Comparison of ENCODE assay signal across 1 cellular context in the genomic region with DNA sequence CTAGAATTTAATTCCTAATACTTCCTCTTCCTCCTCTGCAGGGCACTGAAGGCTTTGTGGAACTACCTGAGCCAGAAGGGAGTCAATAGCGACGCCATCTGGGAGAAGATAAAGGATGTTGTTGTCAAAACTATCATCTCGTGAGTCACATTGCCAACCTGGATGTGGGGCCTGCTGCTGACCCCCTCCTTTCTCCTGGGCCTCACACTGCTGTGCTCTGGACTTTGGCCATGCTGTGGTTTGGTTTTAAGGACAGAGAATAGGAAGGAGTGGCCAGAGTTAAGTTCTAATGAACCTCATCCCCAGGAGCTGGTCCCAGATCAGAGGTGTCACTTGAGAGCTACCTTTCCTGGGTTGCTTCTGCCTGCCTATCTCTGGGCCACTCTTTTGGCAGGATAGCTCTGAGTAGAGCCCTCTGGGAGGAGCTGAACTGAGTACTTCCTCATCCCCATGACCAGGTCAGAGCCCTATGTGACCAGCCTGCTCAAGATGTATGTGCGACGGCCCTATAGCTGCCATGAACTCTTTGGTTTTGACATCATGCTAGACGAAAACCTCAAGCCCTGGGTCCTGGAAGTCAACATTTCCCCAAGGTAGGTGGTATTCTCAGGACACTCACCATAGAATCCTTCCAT.
TF ChIP-seq lines count a peak whose summit lies in the region.

No MANE protein-coding gene starts in this region.

TF ChIP-seq in HepG2, 621 proteins besides CTCF, POLR2A, EP300 and RAD21 (continued from another document and continues in another):
- peak; percentile 22; the same call in 1 of the 2 replicates for TF ChIP-seq NFYB (CRISPR knock-in tag; IDR thresholded peaks at IDR 0.05)
- TF ChIP-seq XBP1 (CRISPR knock-in tag; IDR thresholded peaks at IDR 0.05), result no peak
- peak; percentile 50; the same call in 1 of the 2 replicates for TF ChIP-seq ZFP1 (CRISPR knock-in tag; IDR thresholded peaks at IDR 0.05)
- peak; percentile 82 for TF ChIP-seq BHLHE40 (IDR thresholded peaks at IDR 0.05; ENCODE audit: low read length)
- TF ChIP-seq, protein P1, sequence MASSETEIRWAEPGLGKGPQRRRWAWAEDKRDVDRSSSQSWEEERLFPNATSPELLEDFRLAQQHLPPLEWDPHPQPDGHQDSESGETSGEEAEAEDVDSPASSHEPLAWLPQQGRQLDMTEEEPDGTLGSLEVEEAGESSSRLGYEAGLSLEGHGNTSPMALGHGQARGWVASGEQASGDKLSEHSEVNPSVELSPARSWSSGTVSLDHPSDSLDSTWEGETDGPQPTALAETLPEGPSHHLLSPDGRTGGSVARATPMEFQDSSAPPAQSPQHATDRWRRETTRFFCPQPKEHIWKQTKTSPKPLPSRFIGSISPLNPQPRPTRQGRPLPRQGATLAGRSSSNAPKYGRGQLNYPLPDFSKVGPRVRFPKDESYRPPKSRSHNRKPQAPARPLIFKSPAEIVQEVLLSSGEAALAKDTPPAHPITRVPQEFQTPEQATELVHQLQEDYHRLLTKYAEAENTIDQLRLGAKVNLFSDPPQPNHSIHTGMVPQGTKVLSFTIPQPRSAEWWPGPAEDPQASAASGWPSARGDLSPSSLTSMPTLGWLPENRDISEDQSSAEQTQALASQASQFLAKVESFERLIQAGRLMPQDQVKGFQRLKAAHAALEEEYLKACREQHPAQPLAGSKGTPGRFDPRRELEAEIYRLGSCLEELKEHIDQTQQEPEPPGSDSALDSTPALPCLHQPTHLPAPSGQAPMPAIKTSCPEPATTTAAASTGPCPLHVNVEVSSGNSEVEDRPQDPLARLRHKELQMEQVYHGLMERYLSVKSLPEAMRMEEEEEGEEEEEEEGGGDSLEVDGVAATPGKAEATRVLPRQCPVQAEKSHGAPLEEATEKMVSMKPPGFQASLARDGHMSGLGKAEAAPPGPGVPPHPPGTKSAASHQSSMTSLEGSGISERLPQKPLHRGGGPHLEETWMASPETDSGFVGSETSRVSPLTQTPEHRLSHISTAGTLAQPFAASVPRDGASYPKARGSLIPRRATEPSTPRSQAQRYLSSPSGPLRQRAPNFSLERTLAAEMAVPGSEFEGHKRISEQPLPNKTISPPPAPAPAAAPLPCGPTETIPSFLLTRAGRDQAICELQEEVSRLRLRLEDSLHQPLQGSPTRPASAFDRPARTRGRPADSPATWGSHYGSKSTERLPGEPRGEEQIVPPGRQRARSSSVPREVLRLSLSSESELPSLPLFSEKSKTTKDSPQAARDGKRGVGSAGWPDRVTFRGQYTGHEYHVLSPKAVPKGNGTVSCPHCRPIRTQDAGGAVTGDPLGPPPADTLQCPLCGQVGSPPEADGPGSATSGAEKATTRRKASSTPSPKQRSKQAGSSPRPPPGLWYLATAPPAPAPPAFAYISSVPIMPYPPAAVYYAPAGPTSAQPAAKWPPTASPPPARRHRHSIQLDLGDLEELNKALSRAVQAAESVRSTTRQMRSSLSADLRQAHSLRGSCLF (CRISPR knock-in tag; IDR thresholded peaks at IDR 0.05; ENCODE audit: borderline replicate concordance), result no peak
- TF ChIP-seq ZNF75D (CRISPR knock-in tag; IDR thresholded peaks at IDR 0.05; ENCODE audit: borderline replicate concordance), result no peak
- TF ChIP-seq KLF6 (CRISPR knock-in tag; IDR thresholded peaks at IDR 0.05), result no peak
- TF ChIP-seq PBX3 (CRISPR knock-in tag; IDR thresholded peaks at IDR 0.05; ENCODE audit: borderline replicate concordance), result no peak
- TF ChIP-seq SRY (CRISPR knock-in tag; IDR thresholded peaks at IDR 0.05), result no peak
- TF ChIP-seq, protein P2, sequence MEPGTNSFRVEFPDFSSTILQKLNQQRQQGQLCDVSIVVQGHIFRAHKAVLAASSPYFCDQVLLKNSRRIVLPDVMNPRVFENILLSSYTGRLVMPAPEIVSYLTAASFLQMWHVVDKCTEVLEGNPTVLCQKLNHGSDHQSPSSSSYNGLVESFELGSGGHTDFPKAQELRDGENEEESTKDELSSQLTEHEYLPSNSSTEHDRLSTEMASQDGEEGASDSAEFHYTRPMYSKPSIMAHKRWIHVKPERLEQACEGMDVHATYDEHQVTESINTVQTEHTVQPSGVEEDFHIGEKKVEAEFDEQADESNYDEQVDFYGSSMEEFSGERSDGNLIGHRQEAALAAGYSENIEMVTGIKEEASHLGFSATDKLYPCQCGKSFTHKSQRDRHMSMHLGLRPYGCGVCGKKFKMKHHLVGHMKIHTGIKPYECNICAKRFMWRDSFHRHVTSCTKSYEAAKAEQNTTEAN (CRISPR knock-in tag; conservative IDR thresholded peaks at IDR 0.05), result 0 out of 2 replicates have a peak, but pooled peaks have one; percentile 0
- TF ChIP-seq ZC3H4 (CRISPR knock-in tag; IDR thresholded peaks at IDR 0.05; ENCODE audit: borderline replicate concordance), result no peak
- TF ChIP-seq ZNF687 (CRISPR knock-in tag; IDR thresholded peaks at IDR 0.05), result peak; percentile 59; the same call in 1 of the 2 replicates
- TF ChIP-seq TFE3 (CRISPR knock-in tag; IDR thresholded peaks at IDR 0.05), result peak; percentile 90
- TF ChIP-seq SAP130 (CRISPR knock-in tag; IDR thresholded peaks at IDR 0.05; ENCODE audit: low read depth), result peak; percentile 89
- 0 out of 2 replicates have a peak, but pooled peaks have one; percentile 36 for TF ChIP-seq ZNF670 (CRISPR knock-in tag; IDR thresholded peaks at IDR 0.05; ENCODE audit: borderline replicate concordance)
- TF ChIP-seq ELF3 (CRISPR knock-in tag; IDR thresholded peaks at IDR 0.05), result peak; percentile 97
- TF ChIP-seq, protein P3, sequence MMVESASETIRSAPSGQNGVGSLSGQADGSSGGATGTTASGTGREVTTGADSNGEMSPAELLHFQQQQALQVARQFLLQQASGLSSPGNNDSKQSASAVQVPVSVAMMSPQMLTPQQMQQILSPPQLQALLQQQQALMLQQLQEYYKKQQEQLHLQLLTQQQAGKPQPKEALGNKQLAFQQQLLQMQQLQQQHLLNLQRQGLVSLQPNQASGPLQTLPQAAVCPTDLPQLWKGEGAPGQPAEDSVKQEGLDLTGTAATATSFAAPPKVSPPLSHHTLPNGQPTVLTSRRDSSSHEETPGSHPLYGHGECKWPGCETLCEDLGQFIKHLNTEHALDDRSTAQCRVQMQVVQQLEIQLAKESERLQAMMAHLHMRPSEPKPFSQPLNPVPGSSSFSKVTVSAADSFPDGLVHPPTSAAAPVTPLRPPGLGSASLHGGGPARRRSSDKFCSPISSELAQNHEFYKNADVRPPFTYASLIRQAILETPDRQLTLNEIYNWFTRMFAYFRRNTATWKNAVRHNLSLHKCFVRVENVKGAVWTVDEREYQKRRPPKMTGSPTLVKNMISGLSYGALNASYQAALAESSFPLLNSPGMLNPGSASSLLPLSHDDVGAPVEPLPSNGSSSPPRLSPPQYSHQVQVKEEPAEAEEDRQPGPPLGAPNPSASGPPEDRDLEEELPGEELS (CRISPR knock-in tag; IDR thresholded peaks at IDR 0.05), result peak; percentile 87
- no peak for TF ChIP-seq ZNF512 (CRISPR knock-in tag; IDR thresholded peaks at IDR 0.05)
- TF ChIP-seq SMARCC2 (IDR thresholded peaks at IDR 0.05), result no peak
- no peak for TF ChIP-seq ZSCAN29 (CRISPR knock-in tag; conservative IDR thresholded peaks at IDR 0.05)
- no peak for TF ChIP-seq MTERF4 (CRISPR knock-in tag; IDR thresholded peaks at IDR 0.05)
- TF ChIP-seq ZNF18 (CRISPR knock-in tag; IDR thresholded peaks at IDR 0.05; ENCODE audit: insufficient replicate concordance), result no peak
- no peak for TF ChIP-seq GABPA (IDR thresholded peaks at IDR 0.05; ENCODE audit: low read depth, low read length)
- TF ChIP-seq GABPA (CRISPR knock-in tag; IDR thresholded peaks at IDR 0.05; ENCODE audit: low read depth), result peak; percentile 59
- TF ChIP-seq, protein P4, sequence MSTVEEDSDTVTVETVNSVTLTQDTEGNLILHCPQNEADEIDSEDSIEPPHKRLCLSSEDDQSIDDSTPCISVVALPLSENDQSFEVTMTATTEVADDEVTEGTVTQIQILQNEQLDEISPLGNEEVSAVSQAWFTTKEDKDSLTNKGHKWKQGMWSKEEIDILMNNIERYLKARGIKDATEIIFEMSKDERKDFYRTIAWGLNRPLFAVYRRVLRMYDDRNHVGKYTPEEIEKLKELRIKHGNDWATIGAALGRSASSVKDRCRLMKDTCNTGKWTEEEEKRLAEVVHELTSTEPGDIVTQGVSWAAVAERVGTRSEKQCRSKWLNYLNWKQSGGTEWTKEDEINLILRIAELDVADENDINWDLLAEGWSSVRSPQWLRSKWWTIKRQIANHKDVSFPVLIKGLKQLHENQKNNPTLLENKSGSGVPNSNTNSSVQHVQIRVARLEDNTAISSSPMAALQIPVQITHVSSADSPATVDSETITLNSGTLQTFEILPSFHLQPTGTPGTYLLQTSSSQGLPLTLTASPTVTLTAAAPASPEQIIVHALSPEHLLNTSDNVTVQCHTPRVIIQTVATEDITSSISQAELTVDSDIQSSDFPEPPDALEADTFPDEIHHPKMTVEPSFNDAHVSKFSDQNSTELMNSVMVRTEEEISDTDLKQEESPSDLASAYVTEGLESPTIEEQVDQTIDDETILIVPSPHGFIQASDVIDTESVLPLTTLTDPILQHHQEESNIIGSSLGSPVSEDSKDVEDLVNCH (CRISPR knock-in tag; IDR thresholded peaks at IDR 0.05), result no peak
